ENCODE assay signal across 19 cellular contexts in genomic region chr22:25166266-25167056, GRCh38. TPM values are rescaled to one million over a fixed set of nuclear protein-coding genes. Genes with fewer than 3 reads are reported as not detected.
DNase-seq lines count a peak whose midpoint lies in the region; ATAC-seq and TF ChIP-seq lines count a peak whose summit lies in the region.
"Had no signal": no experiment of that assay in that cellular context is flagged by ENCODE, and none has a peak within 500 bp of the region (broad histone marks: within the 10 kb centered on the region; RNA-seq: fewer than 3 reads in every experiment).

No MANE protein-coding gene starts in this region.

- CTCF ChIA-PET in HEK293 (lab: Yijun Ruan, JAX): interaction anchor here (0.7 to 3.3 kb wide), 3 partner anchors 35 to 167 kb away, joined by 5 to 18 read pairs (median 5); no protein-coding TSS in a partner anchor

- H2AFZ ChIP-seq in H9 (ENCODE audit: low read length): no peak overlapping the region
- H2AFZ ChIP-seq in neural progenitor cell (replicated peaks): no peak overlapping the region
- H2AFZ ChIP-seq: GM23338 had no signal

- H3K27ac ChIP-seq in H9 (ENCODE audit: insufficient read length, low read depth, low read length): no peak overlapping the region
- no peak overlapping the region for H3K27ac ChIP-seq in HEK293 (ENCODE audit: extremely low read depth, low read depth, low read length)
- H3K27ac ChIP-seq in coronary artery: no peak overlapping the region
- H3K27ac ChIP-seq in neural progenitor cell: no peak overlapping the region
- H3K27ac ChIP-seq: Peyer's patch had no signal

- H2BK12ac ChIP-seq in H9 (ENCODE audit: insufficient read length, low read depth, low read length): no peak overlapping the region

- H3K27me3 ChIP-seq in H9 (ENCODE audit: insufficient read depth, low read length) (no peaks in the 10 kb centered on the region), neural progenitor cell (no peaks in the 10 kb centered on the region)
- H3K27me3 ChIP-seq: Peyer's patch had no signal

- H3K9ac ChIP-seq in H9 (ENCODE audit: extremely low read depth, insufficient read length, low read length) (no peak overlapping the region), neural progenitor cell (no peak overlapping the region)

- no peak overlapping the region for H3K23ac ChIP-seq in H9 (ENCODE audit: insufficient read length, low read depth, low read length)

- H2BK15ac ChIP-seq in H9 (ENCODE audit: low read depth, low read length): no peak overlapping the region

- H3K14ac ChIP-seq in H9 (ENCODE audit: insufficient read depth, low read length): no peak overlapping the region

- H3K23me2 ChIP-seq in H9 (ENCODE audit: insufficient read length, low read depth, low read length, poor library complexity, severe bottlenecking): no peaks in the 10 kb centered on the region

- H3K36me3 Mint-ChIP-seq in H9 (ENCODE audit: insufficient read depth in 1 of 3, low read depth in 3 of 3): no peaks in the 10 kb centered on the region; a peak in 1 of 7 replicates
- H3K36me3 Mint-ChIP-seq in neural progenitor cell: no peaks in the 10 kb centered on the region

- no peak overlapping the region for H3K18ac ChIP-seq in H9 (ENCODE audit: insufficient read length, low read depth, low read length)

- no peak overlapping the region for H2AK5ac ChIP-seq in H9 (ENCODE audit: insufficient read length, low read length)

- H4K8ac ChIP-seq in H9 (replicated peaks; ENCODE audit: insufficient read length, low read depth, low read length): no peak overlapping the region

- H3K9me3 Mint-ChIP-seq in H9: no peaks in the 10 kb centered on the region
- H3K9me3 Mint-ChIP-seq in neural progenitor cell: no peaks in the 10 kb centered on the region
- H3K9me3 Mint-ChIP-seq: CD8-positive, alpha-beta T cell; GM23338 had no signal

- WGBS in H9 (ENCODE audit: extremely low coverage, insufficient read length, low lambda C conversion rate): no CpG with 5 or more reads among the region's 9 CpGs

- POLR2A ChIA-PET in HEK293 (lab: Yijun Ruan, JAX): interaction anchor here (1.5 kb wide), 1 partner anchor 55 kb away, joined by 3 read pairs; no protein-coding TSS in a partner anchor

- H3K4me3 Mint-ChIP-seq in H9 (no peak overlapping the region), neural progenitor cell (no peak overlapping the region)
- H3K4me3 Mint-ChIP-seq: CD8-positive, alpha-beta T cell; GM23338 had no signal

- no peaks in the 10 kb centered on the region for H3K9me3 ChIP-seq in H9 (ENCODE audit: control insufficient read depth, low read depth, low read length)
- H3K9me3 ChIP-seq in HEK293 (ENCODE audit: control insufficient read depth, insufficient read depth, low read depth, low read length): no peaks in the 10 kb centered on the region
- H3K9me3 ChIP-seq in neural progenitor cell (ENCODE audit: low read depth): no peaks in the 10 kb centered on the region
- H3K9me3 ChIP-seq: Peyer's patch had no signal

- H2BK20ac ChIP-seq in H9 (ENCODE audit: low read depth, low read length, poor library complexity, severe bottlenecking): no peak overlapping the region

- H3F3A ChIP-seq in neural progenitor cell (ENCODE audit: low read depth): no peaks in the 10 kb centered on the region

- TF ChIP-seq CTCF in H9 (conservative IDR thresholded peaks at IDR 0.05) (no peak), HEK293 (tag by site-specific recombination; IDR thresholded peaks at IDR 0.05) (no peak), coronary artery (IDR thresholded peaks at IDR 0.05) (no peak), neural progenitor cell (IDR thresholded peaks at IDR 0.05) (no peak)

- H3T11ph ChIP-seq in H9 (ENCODE audit: low read length): no peak overlapping the region

- no peak for DNase-seq in H9
- peak; percentile 65 for DNase-seq in coronary artery (ENCODE audit: low spot score)
- peak; percentile 16 for DNase-seq in neural progenitor cell (ENCODE audit: low spot score)
- no peak for DNase-seq in NCI-H1105 (lab: John Stamatoyannopoulos, UW)
- DNase-seq: CD8-positive, alpha-beta T cell; DMS79 treated with DMSO at 0.1 percent for 48 hours; GDM1; IMR-90; NCI-H1417 treated with DMSO at 0.1 percent for 48 hours; NCI-H2081 treated with DMSO at 0.1 percent for 48 hours; NCI-H774; Peyer's patch; SHP77 had no signal

- no peak overlapping the region for H4K5ac ChIP-seq in H9 (ENCODE audit: insufficient read length, low read depth, low read length)

- no peaks in the 10 kb centered on the region for H4K20me1 ChIP-seq in H9 (ENCODE audit: control insufficient read depth, insufficient read depth, insufficient read length)
- peaks cover 47% of the 10 kb centered on the region for H4K20me1 ChIP-seq in neural progenitor cell (ENCODE audit: low read depth)

- H2BK5ac ChIP-seq in H9 (ENCODE audit: insufficient read length, low read length): peak overlapping the region; percentile 67

- no peaks in the 10 kb centered on the region for H3K79me1 ChIP-seq in H9 (ENCODE audit: insufficient read depth, low read depth, low read length, poor library complexity, severe bottlenecking)

- no peak overlapping the region for H3K56ac ChIP-seq in H9 (ENCODE audit: insufficient read length, low read depth, low read length)

- no peak overlapping the region for H3K4me3 ChIP-seq in HEK293 (ENCODE audit: low read depth, low read length)
- no peak overlapping the region for H3K4me3 ChIP-seq in coronary artery
- H3K4me3 ChIP-seq in neural progenitor cell: no peak overlapping the region
- H3K4me3 ChIP-seq: GM23338, Peyer's patch had no signal

- no peak overlapping the region for H3K4me2 ChIP-seq in H9 (ENCODE audit: insufficient read depth, insufficient read length, low read length)
- no peak overlapping the region for H3K4me2 ChIP-seq in neural progenitor cell
- H3K4me2 ChIP-seq: GM23338 had no signal

- H2BK120ac ChIP-seq in H9 (ENCODE audit: low read depth, low read length, poor library complexity, severe bottlenecking): no peak overlapping the region

- H3K4me1 ChIP-seq in H9 (ENCODE audit: insufficient read depth, low read length): no peaks in the 10 kb centered on the region
- H3K4me1 ChIP-seq in HEK293 (ENCODE audit: control insufficient read depth, insufficient read depth, low read length): 0 out of 2 replicates have a peak, but pooled peaks cover 4% of the 10 kb centered on the region
- H3K4me1 ChIP-seq in neural progenitor cell: no peaks in the 10 kb centered on the region
- H3K4me1 ChIP-seq: Peyer's patch had no signal

- H3K36me3 ChIP-seq in HEK293 (ENCODE audit: control insufficient read depth in 2 of 2, insufficient read depth in 1 of 2, low read length in 2 of 2): no peaks in the 10 kb centered on the region
- H3K36me3 ChIP-seq in neural progenitor cell: no peaks in the 10 kb centered on the region

- H3K27ac Mint-ChIP-seq in H9 (no peak overlapping the region), neural progenitor cell (no peak overlapping the region)
- H3K27ac Mint-ChIP-seq: CD8-positive, alpha-beta T cell; GM23338 had no signal

- H3K79me2 ChIP-seq in H9 (ENCODE audit: insufficient read depth, low read length) (no peaks in the 10 kb centered on the region), neural progenitor cell (ENCODE audit: low read depth) (no peaks in the 10 kb centered on the region)

- no peak overlapping the region for H4K91ac ChIP-seq in H9 (ENCODE audit: insufficient read length, low read depth, low read length)

- H3K4ac ChIP-seq in H9 (ENCODE audit: low read depth, low read length): no peak overlapping the region

- no peaks in the 10 kb centered on the region for H3K27me3 Mint-ChIP-seq in H9 (ENCODE audit: low read depth)
- H3K27me3 Mint-ChIP-seq in neural progenitor cell (ENCODE audit: insufficient read depth, low read depth): peaks cover 6% of the 10 kb centered on the region

- ATAC-seq in GM18498 (IDR thresholded peaks at IDR 0.05; ENCODE audit: unreplicated experiment) (no peak), HG03039 (IDR thresholded peaks at IDR 0.05; ENCODE audit: unreplicated experiment) (no peak)
- ATAC-seq: CD8-positive, alpha-beta T cell; SK-N-SH treated with all-trans-retinoic acid at 6 μM for 48 hours had no signal

- peaks cover 2% of the 10 kb centered on the region in 2 experiments for H3K4me1 Mint-ChIP-seq in H9
- peaks cover 2% of the 10 kb centered on the region for H3K4me1 Mint-ChIP-seq in neural progenitor cell
- H3K4me1 Mint-ChIP-seq: GM23338 had no signal

TF ChIP-seq in HEK293, 187 proteins besides CTCF, POLR2A, EP300 and RAD21 (continues in another document):
- TF ChIP-seq ZNF121 (tag by site-specific recombination; IDR thresholded peaks at IDR 0.05): no peak
- peak; percentile 9 for TF ChIP-seq GLIS1 (tag by site-specific recombination; IDR thresholded peaks at IDR 0.05)
- TF ChIP-seq ZIC2 (tag by site-specific recombination; IDR thresholded peaks at IDR 0.05): peak; percentile 44
- no peak for TF ChIP-seq SP7 (tag by site-specific recombination; IDR thresholded peaks at IDR 0.05)
- no peak for TF ChIP-seq ZNF777 (tag by site-specific recombination; IDR thresholded peaks at IDR 0.05; ENCODE audit: borderline replicate concordance)
- TF ChIP-seq KLF17 (tag by site-specific recombination; IDR thresholded peaks at IDR 0.05): peak; percentile 81
- no peak for TF ChIP-seq ZNF280C (tag by site-specific recombination; IDR thresholded peaks at IDR 0.05)

RNA-seq across cellular contexts. Expression of gene CRYBB3, which starts 33.2 kb away (rescaled TPM):
- total RNA-seq in H9 (2021) (0.39 and 0.53 TPM in 2 replicates), neural progenitor cell (ENCODE audit: low replicate concordance) (0.19 TPM in 1 of 2 replicates, not detected in the other)
- total RNA-seq: CD8-positive, alpha-beta T cell; IMR-90; LHCN-M2 had no signal

RNA-seq across cellular contexts. Expression of gene CRYBB2, which starts 53.0 kb away (rescaled TPM):
- total RNA-seq in H9 (2021): not detected in 2 replicates
- 0.65 TPM in 1 of 2 replicates, not detected in the other for total RNA-seq in neural progenitor cell (ENCODE audit: low replicate concordance)
- total RNA-seq: CD8-positive, alpha-beta T cell; IMR-90; LHCN-M2 had no signal

Comparison
In these comparisons a context has a peak if more than half of its experiments do, and no peak if none do; other contexts are left out.
1. DNase-seq: peak in coronary artery (single experiment) and neural progenitor cell (single experiment); none in H9 (single experiment) and NCI-H1105 (single experiment).